In the genomic region with DNA sequence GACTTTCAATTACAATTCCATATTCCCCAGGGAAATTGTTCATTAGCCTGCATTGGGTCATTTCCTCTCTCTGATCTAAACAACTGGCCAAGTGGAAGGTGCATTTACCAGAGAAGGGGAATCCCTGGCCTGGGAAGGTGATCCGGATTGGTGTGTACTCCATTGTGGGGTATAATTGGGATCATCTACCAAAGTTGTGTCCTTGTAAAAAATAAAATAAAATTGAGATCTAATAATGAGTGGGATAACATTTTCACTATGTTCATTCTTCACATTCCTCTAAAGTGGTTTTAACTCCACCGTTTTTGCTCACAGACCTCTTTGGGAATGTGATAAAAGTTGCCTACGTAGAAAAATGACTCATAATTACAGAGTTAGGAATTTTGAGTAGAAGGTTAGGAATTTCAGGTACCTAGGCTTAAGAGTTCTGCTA, we compare ENCODE assay signal across 13 cellular contexts. TPM values are rescaled to one million over a fixed set of nuclear protein-coding genes. Genes with fewer than 3 reads are reported as not detected.
DNase-seq lines count a peak whose midpoint lies in the region; ATAC-seq and TF ChIP-seq lines count a peak whose summit lies in the region.
"Had no signal": no experiment of that assay in that cellular context is flagged by ENCODE, and none has a peak within 500 bp of the region (broad histone marks: within the 10 kb centered on the region; RNA-seq: fewer than 3 reads in every experiment).

No MANE protein-coding gene starts in this region.

- H3K4me2 ChIP-seq in GM23248 (ENCODE audit: unreplicated experiment): peak overlapping the region; percentile 45
- 0 out of 2 replicates have a peak overlapping the region, but pooled peaks have one; percentile 9 for H3K4me2 ChIP-seq in SK-N-SH

- DNase-seq in GM23248 (peak; percentile 50), SK-N-SH (no peak), glomerular visceral epithelial cell (ENCODE audit: extremely low spot score) (peak; percentile 62), DMS114 treated with DMSO at 0.1 percent for 48 hours (lab: John Stamatoyannopoulos, UW; ENCODE audit: unreplicated experiment) (no peak)
- DNase-seq in effector CD8-positive, alpha-beta T cell (lab: John Stamatoyannopoulos, UW): no peak
- DNase-seq: activated CD8-positive, alpha-beta memory T cell treated with anti-CD3 and anti-CD28 coated beads, Interleukin-2, amount 50 U/mL, for 4 hours; cortex of kidney; immature natural killer cell; NCI-H1930; NCI-H82; SIG-M5 had no signal

- peaks cover 34% of the 10 kb centered on the region for H3K4me1 ChIP-seq in GM23248 (ENCODE audit: insufficient read depth)
- H3K4me1 ChIP-seq in SK-N-SH (ENCODE audit: control insufficient read depth in 1 of 2, insufficient read depth in 2 of 2, low read depth in 1 of 2, low read length in 1 of 2): peaks cover 0 to 18% of the 10 kb centered on the region in 2 experiments
- peaks cover 0 to 7% (median 0%) of the 10 kb centered on the region in 5 donors for H3K4me1 ChIP-seq in subcutaneous abdominal adipose tissue (ENCODE audit: control insufficient read depth in 5 of 5, insufficient read depth in 5 of 5, low read length in 5 of 5)

- no peaks in the 10 kb centered on the region for H3K79me2 ChIP-seq in GM23248 (ENCODE audit: insufficient read depth)
- H3K79me2 ChIP-seq in SK-N-SH (ENCODE audit: insufficient read depth): no peaks in the 10 kb centered on the region

- 0 out of 4 replicates have a peak, but pooled peaks of 1 of the 2 experiments have one; percentile 27 for TF ChIP-seq EP300 in SK-N-SH (IDR thresholded peaks at IDR 0.05; ENCODE audit: borderline replicate concordance in 1 of 2, low read depth in 1 of 2, low read length in 1 of 2)

- no peak for TF ChIP-seq CTCF in SK-N-SH (IDR thresholded peaks at IDR 0.05)

- H3F3A ChIP-seq in GM23248 (ENCODE audit: insufficient read depth) (peaks cover 27% of the 10 kb centered on the region), SK-N-SH (replicated peaks; ENCODE audit: insufficient read depth) (peaks cover 38% of the 10 kb centered on the region)

- POLR2A ChIA-PET in SK-N-SH (lab: Yijun Ruan, JAX): no interaction called here

- WGBS in GM23248 (ENCODE audit: low coverage in 1 of 2, low lambda C conversion rate in 2 of 2, missing lambda C conversion rate in 2 of 2), 2 experiments: 44 to 48% methylated on average over 3 of the region's 3 CpGs
- 33% methylated on average over 3 of the region's 3 CpGs for WGBS in SK-N-SH (ENCODE audit: low lambda C conversion rate)

- no peak for TF ChIP-seq RAD21 in SK-N-SH (IDR thresholded peaks at IDR 0.05; ENCODE audit: low read length)

- H3K9me3 ChIP-seq in GM23248 (ENCODE audit: low read depth) (no peaks in the 10 kb centered on the region), SK-N-SH (no peaks in the 10 kb centered on the region), subcutaneous abdominal adipose tissue (ENCODE audit: control insufficient read depth in 5 of 5, low read length in 5 of 5) (no peaks in the 10 kb centered on the region)

- H3K4me3 ChIP-seq in GM23248 (no peak overlapping the region), SK-N-SH (ENCODE audit: low read depth in 2 of 2, low read length in 1 of 2) (no peak overlapping the region), subcutaneous abdominal adipose tissue (ENCODE audit: low read depth in 1 of 5, low read length in 5 of 5) (no peak overlapping the region)

- CTCF ChIA-PET in SK-N-SH (lab: Yijun Ruan, JAX): no interaction called here

- in situ Hi-C loops in GM23248 (cut with MboI): loop anchor here (25.0 kb wide), 1 partner anchor 1105 kb away; no protein-coding TSS in a partner anchor

- H3K9ac ChIP-seq in GM23248 (no peak overlapping the region), SK-N-SH (peak overlapping the region; percentile 10; the same call in 1 of the 2 replicates), subcutaneous abdominal adipose tissue (ENCODE audit: low read length in 5 of 5) (no peak overlapping the region)

- no peak for ATAC-seq in HG02885 (IDR thresholded peaks at IDR 0.05; ENCODE audit: poor library complexity, unreplicated experiment)

- H4K20me1 ChIP-seq in GM23248 (ENCODE audit: insufficient read depth) (no peaks in the 10 kb centered on the region), SK-N-SH (ENCODE audit: insufficient read depth) (no peaks in the 10 kb centered on the region)

- H3K27me3 ChIP-seq in GM23248 (replicated peaks; ENCODE audit: insufficient read depth) (no peaks in the 10 kb centered on the region), SK-N-SH (ENCODE audit: insufficient read depth) (no peaks in the 10 kb centered on the region), subcutaneous abdominal adipose tissue (ENCODE audit: control insufficient read depth in 5 of 5, insufficient read depth in 4 of 5, low read length in 5 of 5) (no peaks in the 10 kb centered on the region)

- H2AFZ ChIP-seq in GM23248 (no peak overlapping the region), SK-N-SH (ENCODE audit: low read depth) (no peak overlapping the region)

- H3K9me2 ChIP-seq in GM23248 (ENCODE audit: insufficient read depth): no peaks in the 10 kb centered on the region
- no peaks in the 10 kb centered on the region for H3K9me2 ChIP-seq in SK-N-SH

- H3K36me3 ChIP-seq in GM23248 (ENCODE audit: low read depth) (peaks cover 3% of the 10 kb centered on the region; the same call in 1 of the 2 replicates), SK-N-SH (replicated peaks in 1 of 2; ENCODE audit: control insufficient read depth in 1 of 2, insufficient read depth in 2 of 2, low read length in 1 of 2) (peaks cover 13 to 33% of the 10 kb centered on the region in 2 experiments), subcutaneous abdominal adipose tissue (ENCODE audit: control insufficient read depth in 5 of 5, insufficient read depth in 5 of 5, low read length in 5 of 5) (peaks cover 0 to 5% (median 0%) of the 10 kb centered on the region in 5 donors)

- peak overlapping the region; percentile 30 for H3K27ac ChIP-seq in GM23248
- H3K27ac ChIP-seq in SK-N-SH (ENCODE audit: low read depth in 2 of 2, low read length in 1 of 2): peak overlapping the region in 1 of 2 experiments; percentile 71; a peak in 3 of 4 replicates
- peak overlapping the region; percentile 9 for H3K27ac ChIP-seq in subcutaneous abdominal adipose tissue (ENCODE audit: low read depth, low read length)

TF ChIP-seq in SK-N-SH, 30 proteins besides CTCF, POLR2A, EP300 and RAD21:
- TF ChIP-seq JUND (IDR thresholded peaks at IDR 0.05) (peak; percentile 25; the same call in 1 of the 2 replicates), FOSL2 (IDR thresholded peaks at IDR 0.05; ENCODE audit: borderline replicate concordance, low read depth) (peak; percentile 51; the same call in 1 of the 2 replicates), NFIC (IDR thresholded peaks at IDR 0.05; ENCODE audit: borderline replicate concordance) (peak; percentile 8; the same call in 1 of the 2 replicates), FOXM1 (IDR thresholded peaks at IDR 0.05; ENCODE audit: low read depth) (no peak), CHD2 (IDR thresholded peaks at IDR 0.05; ENCODE audit: low read length, partially characterized antibody) (no peak), RFX5 (IDR thresholded peaks at IDR 0.05; ENCODE audit: low read length) (no peak), TCF12 (IDR thresholded peaks at IDR 0.05) (peak; percentile 20; the same call in 1 of the 2 replicates)
TF ChIP-seq in SK-N-SH: peak in this region for 4.

RNA-seq across cellular contexts. Expression of gene ARL5B, which starts 22.8 kb away (rescaled TPM):
- total RNA-seq in GM23248 (2014; rRNA removed; shearing (Covaris generic)): 10.7 and 11.8 TPM in 2 replicates
- 5.2 TPM in 2 replicates for polyA plus RNA-seq in GM23248 (2016; fragmentation: Nextera tagmentation; extraction: Ambion mirVana)
- 4.9 and 6.6 TPM in 2 replicates for polyA plus RNA-seq in SK-N-SH (2012; rRNA removed)
- 6.1 and 8.5 TPM in 2 replicates for polyA plus RNA-seq in SK-N-SH (2012; cell fraction: cytosol; rRNA removed)
- polyA plus RNA-seq in SK-N-SH (2012; cell fraction: nucleus; rRNA removed): 6.2 and 19.5 TPM in 2 replicates

RNA-seq across cellular contexts. Expression of gene NSUN6, which starts 30.6 kb away (rescaled TPM):
- total RNA-seq in GM23248 (2014; rRNA removed; shearing (Covaris generic)): 4.1 and 6.1 TPM in 2 replicates
- 5.4 and 5.7 TPM in 2 replicates for polyA plus RNA-seq in GM23248 (2016; fragmentation: Nextera tagmentation; extraction: Ambion mirVana)
- 5.3 and 7.8 TPM in 2 replicates for polyA plus RNA-seq in SK-N-SH (2012; rRNA removed)
- polyA plus RNA-seq in SK-N-SH (2012; cell fraction: cytosol; rRNA removed): 5.7 and 6.6 TPM in 2 replicates
- polyA plus RNA-seq in SK-N-SH (2012; cell fraction: nucleus; rRNA removed): 8.7 and 16.3 TPM in 2 replicates

Comparison
In these comparisons a context has a peak if more than half of its experiments do, and no peak if none do; other contexts are left out.
1. DNase-seq: peak in GM23248 (single experiment) and glomerular visceral epithelial cell (single experiment); none in SK-N-SH (single experiment), effector CD8-positive, alpha-beta T cell (single experiment) and DMS114 treated with DMSO at 0.1 percent for 48 hours (single experiment).